Comparison of ENCODE assay signal across 19 cellular contexts in genomic region chr10:96951954-96952353, GRCh38.
A peak's percentile ranks its signal among the peaks of the same experiment; 100 is the strongest.
DNase-seq lines count a peak whose midpoint lies in the region; ATAC-seq, FAIRE-seq and TF ChIP-seq lines count a peak whose summit lies in the region.
"Had no signal": no experiment of that assay in that cellular context is flagged by ENCODE, and none has a peak within 500 bp of the region (broad histone marks: within the 10 kb centered on the region; RNA-seq: fewer than 3 reads in every experiment).

No MANE protein-coding gene starts in this region.

- WGBS in GM12878 (ENCODE audit: insufficient coverage, insufficient replicate concordance, low lambda C conversion rate, missing lambda C conversion rate), result 100% methylated on average over 2 of the region's 2 CpGs

- FAIRE-seq in GM12878 (lab: Jason Lieb, UNC), result peak; percentile 18
- FAIRE-seq: GM12892, GM18507, H1 had no signal

- no peak overlapping the region for H3K4me3 ChIP-seq in right atrium auricular region
- no peak overlapping the region for H3K4me3 ChIP-seq in GM12878
- no peak overlapping the region for H3K4me3 ChIP-seq in skeletal muscle tissue (ENCODE audit: low read length in 3 of 3)
- H3K4me3 ChIP-seq: HAP-1 had no signal

- peak; percentile 44 for ATAC-seq in left ventricle myocardium superior
- ATAC-seq in GM12878, result no peak

- no peak overlapping the region for H3K9ac ChIP-seq in GM12878 (ENCODE audit: control insufficient read depth, insufficient read depth, low read length)
- H3K9ac ChIP-seq in skeletal muscle tissue (ENCODE audit: low read depth in 1 of 3, low read length in 3 of 3), result no peak overlapping the region
- H3K9ac ChIP-seq: KMS-11 had no signal

- BruUV-seq in GM12878 (replicated peaks; lab: Mats Ljungman, UMichigan), result no TSS peak

- H3K36me3 ChIP-seq in right atrium auricular region, result peaks cover 24% of the 10 kb centered on the region
- peaks cover 8 to 23% of the 10 kb centered on the region in 2 experiments; a peak in 3 of 4 replicates for H3K36me3 ChIP-seq in GM12878 (ENCODE audit: control insufficient read depth in 2 of 2, insufficient read depth in 2 of 2, low read length in 1 of 2)
- H3K36me3 ChIP-seq in skeletal muscle tissue (ENCODE audit: control insufficient read depth in 3 of 3, insufficient read depth in 3 of 3, low read length in 3 of 3), result peaks cover 6 to 17% (median 12%) of the 10 kb centered on the region in 3 donors

- RAD21 ChIA-PET in GM12878 (lab: Charles Lee; ENCODE audit: unreplicated experiment), result no interaction called here

- TF ChIP-seq POLR2A in GM12878 (IDR thresholded peaks at IDR 0.05; ENCODE audit: low read depth, low read length), result no peak

- no peaks in the 10 kb centered on the region for H3K27me3 ChIP-seq in right atrium auricular region
- H3K27me3 ChIP-seq in GM12878 (replicated peaks in 1 of 2; ENCODE audit: control insufficient read depth in 2 of 2, insufficient read depth in 2 of 2, low read length in 1 of 2), result no peaks in the 10 kb centered on the region
- no peaks in the 10 kb centered on the region for H3K27me3 ChIP-seq in skeletal muscle tissue (ENCODE audit: control insufficient read depth in 3 of 3, insufficient read depth in 3 of 3, low read length in 3 of 3)
- H3K27me3 ChIP-seq: BE2C had no signal

- H3K9me3 ChIP-seq in right atrium auricular region (no peaks in the 10 kb centered on the region), GM12878 (replicated peaks; ENCODE audit: control insufficient read depth, insufficient read depth, low read length) (no peaks in the 10 kb centered on the region), skeletal muscle tissue (ENCODE audit: control insufficient read depth in 3 of 3, low read length in 3 of 3) (no peaks in the 10 kb centered on the region)
- H3K9me3 ChIP-seq: BE2C, HAP-1 had no signal

- TF ChIP-seq EP300 in GM12878 (IDR thresholded peaks at IDR 0.05; ENCODE audit: borderline replicate concordance in 1 of 2, control insufficient read depth in 1 of 2, low read depth in 2 of 2, low read length in 2 of 2), result no peak

- no peaks in the 10 kb centered on the region for H3K79me2 ChIP-seq in GM12878 (ENCODE audit: control insufficient read depth, insufficient read depth, low read length)

- H2AFZ ChIP-seq in GM12878 (ENCODE audit: control insufficient read depth, low read depth, low read length), result no peak overlapping the region

- intact Hi-C loops in left ventricle myocardium superior (cut with micrococcal nuclease) (no loop called here), GM12878 (cut with micrococcal nuclease; ENCODE audit: unreplicated experiment) (no loop called here)

- in situ Hi-C loops in GM12878 (cut with MboI), result no loop called here

- H3K27ac ChIP-seq in right atrium auricular region, result no peak overlapping the region
- no peak overlapping the region for H3K27ac ChIP-seq in GM12878 (ENCODE audit: control insufficient read depth, insufficient read depth)
- H3K27ac ChIP-seq in skeletal muscle tissue (ENCODE audit: low read depth, low read length), result peak overlapping the region; percentile 16
- H3K27ac ChIP-seq: HL-60, KMS-11 had no signal

- H3K4me1 ChIP-seq in right atrium auricular region (peaks cover 0 to 4% of the 10 kb centered on the region in 2 donors), GM12878 (ENCODE audit: control insufficient read depth, insufficient read depth, low read length) (no peaks in the 10 kb centered on the region), skeletal muscle tissue (ENCODE audit: control insufficient read depth in 3 of 3, insufficient read depth in 3 of 3, low read length in 3 of 3) (peaks cover 4 to 11% (median 10%) of the 10 kb centered on the region in 3 donors)
- H3K4me1 ChIP-seq: BE2C had no signal

- TF ChIP-seq RAD21 in GM12878 (IDR thresholded peaks at IDR 0.05; ENCODE audit: insufficient read depth, low read depth, low read length), result no peak

- no peak for DNase-seq in left ventricle myocardium superior
- no peak for DNase-seq in right atrium auricular region (ENCODE audit: low spot score)
- no peak for DNase-seq in GM12878 (ENCODE audit: low read depth, low spot score)
- no peak for DNase-seq in DMS 273 (lab: John Stamatoyannopoulos, UW; ENCODE audit: unreplicated experiment)
- no peak for DNase-seq in GM10266 (ENCODE audit: extremely low spot score)
- DNase-seq: ACHN; BE2C; C1 segment of cervical spinal cord; CD4-positive, CD25-positive, alpha-beta regulatory T cell; CD8-positive, alpha-beta memory T cell; COR-L47; GDM1 had no signal

- no peak overlapping the region for H3K4me2 ChIP-seq in GM12878 (ENCODE audit: control insufficient read depth, insufficient read depth)
- H3K4me2 ChIP-seq: KMS-11 had no signal

- SMC1A ChIA-PET in GM12878 (lab: Charles Lee; ENCODE audit: uncharacterized antibody, unreplicated experiment), result interaction anchor here (0.8 to 1.2 kb wide), 2 partner anchors 74 to 108 kb away, joined by 3 read pairs; no protein-coding TSS in a partner anchor

- CTCF ChIA-PET in GM12878 (lab: Yijun Ruan, JAX), result no interaction called here

- no peaks in the 10 kb centered on the region for H4K20me1 ChIP-seq in GM12878 (ENCODE audit: control insufficient read depth, insufficient read depth)

- TF ChIP-seq CTCF in right atrium auricular region (IDR thresholded peaks at IDR 0.05), result no peak
- TF ChIP-seq CTCF in GM12878 (IDR thresholded peaks at IDR 0.05 in 2 of 3, conservative IDR thresholded peaks at IDR 0.05 in 1 of 3; ENCODE audit: control insufficient read depth in 2 of 3, extremely low read depth in 1 of 3, insufficient read depth in 1 of 3, low read depth in 3 of 3, low read length in 3 of 3), result no peak
- TF ChIP-seq CTCF in GM10266 (IDR thresholded peaks at IDR 0.05; ENCODE audit: control insufficient read depth, insufficient read depth, low read depth, missing control alignments), result no peak

- POLR2A ChIA-PET in GM12878 (lab: Charles Lee), result no interaction called here

TF ChIP-seq in GM12878, 131 proteins besides CTCF, POLR2A, EP300 and RAD21 (continues in another document):
- TF ChIP-seq ZNF384 (IDR thresholded peaks at IDR 0.05; ENCODE audit: borderline replicate concordance, low read depth, low read length), result no peak
- no peak for TF ChIP-seq ZNF207 (IDR thresholded peaks at IDR 0.05; ENCODE audit: borderline replicate concordance)
- TF ChIP-seq CREM (IDR thresholded peaks at IDR 0.05; ENCODE audit: low read depth), result no peak
- TF ChIP-seq, protein P1, sequence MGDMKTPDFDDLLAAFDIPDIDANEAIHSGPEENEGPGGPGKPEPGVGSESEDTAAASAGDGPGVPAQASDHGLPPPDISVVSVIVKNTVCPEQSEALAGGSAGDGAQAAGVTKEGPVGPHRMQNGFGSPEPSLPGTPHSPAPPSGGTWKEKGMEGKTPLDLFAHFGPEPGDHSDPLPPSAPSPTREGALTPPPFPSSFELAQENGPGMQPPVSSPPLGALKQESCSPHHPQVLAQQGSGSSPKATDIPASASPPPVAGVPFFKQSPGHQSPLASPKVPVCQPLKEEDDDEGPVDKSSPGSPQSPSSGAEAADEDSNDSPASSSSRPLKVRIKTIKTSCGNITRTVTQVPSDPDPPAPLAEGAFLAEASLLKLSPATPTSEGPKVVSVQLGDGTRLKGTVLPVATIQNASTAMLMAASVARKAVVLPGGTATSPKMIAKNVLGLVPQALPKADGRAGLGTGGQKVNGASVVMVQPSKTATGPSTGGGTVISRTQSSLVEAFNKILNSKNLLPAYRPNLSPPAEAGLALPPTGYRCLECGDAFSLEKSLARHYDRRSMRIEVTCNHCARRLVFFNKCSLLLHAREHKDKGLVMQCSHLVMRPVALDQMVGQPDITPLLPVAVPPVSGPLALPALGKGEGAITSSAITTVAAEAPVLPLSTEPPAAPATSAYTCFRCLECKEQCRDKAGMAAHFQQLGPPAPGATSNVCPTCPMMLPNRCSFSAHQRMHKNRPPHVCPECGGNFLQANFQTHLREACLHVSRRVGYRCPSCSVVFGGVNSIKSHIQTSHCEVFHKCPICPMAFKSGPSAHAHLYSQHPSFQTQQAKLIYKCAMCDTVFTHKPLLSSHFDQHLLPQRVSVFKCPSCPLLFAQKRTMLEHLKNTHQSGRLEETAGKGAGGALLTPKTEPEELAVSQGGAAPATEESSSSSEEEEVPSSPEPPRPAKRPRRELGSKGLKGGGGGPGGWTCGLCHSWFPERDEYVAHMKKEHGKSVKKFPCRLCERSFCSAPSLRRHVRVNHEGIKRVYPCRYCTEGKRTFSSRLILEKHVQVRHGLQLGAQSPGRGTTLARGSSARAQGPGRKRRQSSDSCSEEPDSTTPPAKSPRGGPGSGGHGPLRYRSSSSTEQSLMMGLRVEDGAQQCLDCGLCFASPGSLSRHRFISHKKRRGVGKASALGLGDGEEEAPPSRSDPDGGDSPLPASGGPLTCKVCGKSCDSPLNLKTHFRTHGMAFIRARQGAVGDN (IDR thresholded peaks at IDR 0.05), result no peak
- no peak for TF ChIP-seq YY1 (IDR thresholded peaks at IDR 0.05; ENCODE audit: low read depth, low read length)
- no peak for TF ChIP-seq YBX1 (IDR thresholded peaks at IDR 0.05)
- TF ChIP-seq KDM1A (IDR thresholded peaks at IDR 0.05; ENCODE audit: borderline replicate concordance), result no peak
- TF ChIP-seq ZNF24 (IDR thresholded peaks at IDR 0.05), result no peak
- no peak for TF ChIP-seq NRF1 (conservative IDR thresholded peaks at IDR 0.05; ENCODE audit: low read depth, low read length)
- no peak for TF ChIP-seq LARP7 (IDR thresholded peaks at IDR 0.05)
